Comparison of ENCODE assay signal across 30 cellular contexts in genomic region chr15:81097116-81097892, GRCh38. TPM values are rescaled to one million over a fixed set of nuclear protein-coding genes. Genes with fewer than 3 reads are reported as not detected.
"Had no signal": no experiment of that assay in that cellular context is flagged by ENCODE, and none has a peak within 500 bp of the region (broad histone marks: within the 10 kb centered on the region; RNA-seq: fewer than 3 reads in every experiment).

No MANE protein-coding gene starts in this region.

- H3K9me3 Mint-ChIP-seq: activated CD4-positive, alpha-beta memory T cell treated with anti-CD3 and anti-CD28 coated beads for 36 hours; activated naive CD4-positive, alpha-beta T cell treated with anti-CD3 and anti-CD28 coated beads, Interleukin-2, amount 50 U/mL, for 24 hours; activated naive CD8-positive, alpha-beta T cell treated with anti-CD3 and anti-CD28 coated beads, Interleukin-2, amount 50 U/mL, for 24 hours; activated T-cell treated with anti-CD3 and anti-CD28 coated beads, Interleukin-2, amount 50 U/mL, for 24 hours; endodermal cell; natural killer cell; stimulated activated naive CD8-positive, alpha-beta T cell treated with anti-CD3 and anti-CD28 coated beads, Interleukin-15, Interleukin-2, amounts not matched to agents 100 ng/mL and 50 ng/mL, for 24 hours; type B pancreatic cell had no signal

- H3K4me2 ChIP-seq: hepatocyte had no signal

- H3K79me2 ChIP-seq: hepatocyte had no signal

- H3K36me3 Mint-ChIP-seq: activated CD4-positive, alpha-beta memory T cell treated with anti-CD3 and anti-CD28 coated beads for 36 hours; activated naive CD4-positive, alpha-beta T cell treated with anti-CD3 and anti-CD28 coated beads, Interleukin-2, amount 50 U/mL, for 24 hours; natural killer cell; type B pancreatic cell had no signal

- H3K4me3 Mint-ChIP-seq: activated CD4-positive, alpha-beta memory T cell treated with anti-CD3 and anti-CD28 coated beads for 36 hours; activated naive CD4-positive, alpha-beta T cell treated with anti-CD3 and anti-CD28 coated beads, Interleukin-2, amount 50 U/mL, for 24 hours; activated naive CD8-positive, alpha-beta T cell treated with anti-CD3 and anti-CD28 coated beads, Interleukin-2, amount 50 U/mL, for 24 hours; activated T-cell treated with anti-CD3 and anti-CD28 coated beads, Interleukin-2, amount 50 U/mL, for 24 hours; endodermal cell; natural killer cell; stimulated activated naive CD8-positive, alpha-beta T cell treated with anti-CD3 and anti-CD28 coated beads, Interleukin-15, Interleukin-2, amounts not matched to agents 100 ng/mL and 50 ng/mL, for 24 hours; T-helper 17 cell; type B pancreatic cell had no signal

- DNase-seq: activated CD4-positive, alpha-beta memory T cell treated with anti-CD3 and anti-CD28 coated beads for 36 hours; activated CD4-positive, alpha-beta T cell treated with anti-CD3 and anti-CD28 coated beads for 48 hours; activated CD8-positive, alpha-beta memory T cell treated with anti-CD3 and anti-CD28 coated beads, Interleukin-2, amount 50 U/mL, for 48 hours; activated gamma-delta T cell treated with Interleukin-2 at 50 U/mL for 16 hours; activated naive CD8-positive, alpha-beta T cell treated with anti-CD3 and anti-CD28 coated beads, Interleukin-2, amount 50 U/mL, for 24 hours; activated T-cell treated with anti-CD3 and anti-CD28 coated beads, Interleukin-2, amount 50 U/mL, for 24 hours; amygdala; caudate nucleus; cortex of kidney; endodermal cell; esophagus squamous epithelium; islet precursor cell; mesenchymal stem cell; natural killer cell; posterior cingulate gyrus; stimulated activated CD4-positive, alpha-beta T cell treated with anti-CD3 and anti-CD28 coated beads, Interleukin-12 subunit alpha, Interleukin-12 subunit beta, amount 100 ng/mL, for 4 hours; stimulated activated CD4-positive, alpha-beta T cell treated with anti-CD3 and anti-CD28 coated beads, Interleukin-4, amount 100 ng/mL, for 1 hour; T-helper 17 cell; T1000; WERI-Rb-1 had no signal

- H3K36me3 ChIP-seq: esophagus squamous epithelium, WERI-Rb-1 had no signal

- H3K4me3 ChIP-seq: esophagus squamous epithelium, hepatocyte, skin epidermis had no signal

- ATAC-seq: activated CD4-positive, CD25-positive, alpha-beta regulatory T cell treated with anti-CD3 and anti-CD28 coated beads, Interleukin-2, amount 50 U/mL, for 24 hours; activated naive CD8-positive, alpha-beta T cell treated with anti-CD3 and anti-CD28 coated beads, Interleukin-2, amount 50 U/mL, for 24 hours; natural killer cell; sciatic nerve; T-helper 17 cell had no signal

- FAIRE-seq: frontal cortex had no signal

- H3K4me1 Mint-ChIP-seq: endodermal cell had no signal

- H3K27ac ChIP-seq: epithelial cell of prostate, hepatocyte, WERI-Rb-1 had no signal

- H3K9me3 ChIP-seq: esophagus squamous epithelium had no signal

- H2AFZ ChIP-seq: hepatocyte had no signal

- H3K27ac Mint-ChIP-seq: activated CD4-positive, alpha-beta memory T cell treated with anti-CD3 and anti-CD28 coated beads for 36 hours; activated naive CD4-positive, alpha-beta T cell treated with anti-CD3 and anti-CD28 coated beads, Interleukin-2, amount 50 U/mL, for 24 hours; activated naive CD8-positive, alpha-beta T cell treated with anti-CD3 and anti-CD28 coated beads, Interleukin-2, amount 50 U/mL, for 24 hours; activated T-cell treated with anti-CD3 and anti-CD28 coated beads, Interleukin-2, amount 50 U/mL, for 24 hours; endodermal cell; natural killer cell; stimulated activated naive CD8-positive, alpha-beta T cell treated with anti-CD3 and anti-CD28 coated beads, Interleukin-15, Interleukin-2, amounts not matched to agents 100 ng/mL and 50 ng/mL, for 24 hours; T-helper 17 cell; type B pancreatic cell had no signal

RNA-seq across cellular contexts. Expression of gene CFAP161, which starts 36.8 kb away (rescaled TPM):
- total RNA-seq: activated CD4-positive, alpha-beta memory T cell treated with anti-CD3 and anti-CD28 coated beads for 36 hours; chondrocyte; endodermal cell; hepatocyte; sciatic nerve had no signal
